ENCODE assay signal across 2 cellular contexts in genomic region chr3:133722935-133723334, GRCh38.
TF ChIP-seq lines count a peak whose summit lies in the region.

No MANE protein-coding gene starts in this region.

TF ChIP-seq in HepG2, 621 proteins besides CTCF, POLR2A, EP300 and RAD21:
- TF ChIP-seq ZNF136 (CRISPR knock-in tag; IDR thresholded peaks at IDR 0.05; ENCODE audit: low read depth) (peak; percentile 37; the same call in 1 of the 2 replicates), PATZ1 (CRISPR knock-in tag; IDR thresholded peaks at IDR 0.05) (no peak)

TF ChIP-seq in HEK293, 187 proteins besides CTCF, POLR2A, EP300 and RAD21:
- TF ChIP-seq GLIS1 (tag by site-specific recombination; IDR thresholded peaks at IDR 0.05) = no peak
- peak; percentile 97 for TF ChIP-seq ZNF791 (tag by site-specific recombination; IDR thresholded peaks at IDR 0.05)
- peak; percentile 86 for TF ChIP-seq TRIM28 (IDR thresholded peaks at IDR 0.05; ENCODE audit: borderline replicate concordance, low read length)
- no peak for TF ChIP-seq KLF9 (tag by site-specific recombination; IDR thresholded peaks at IDR 0.05; ENCODE audit: low read depth)
- TF ChIP-seq ZNF544 (tag by site-specific recombination; IDR thresholded peaks at IDR 0.05) = no peak
- no peak for TF ChIP-seq PRDM2 (tag by site-specific recombination; IDR thresholded peaks at IDR 0.05; ENCODE audit: borderline replicate concordance)
- no peak for TF ChIP-seq ZBTB17 (tag by site-specific recombination; IDR thresholded peaks at IDR 0.05)
- peak; percentile 84 for TF ChIP-seq SETDB1 (IDR thresholded peaks at IDR 0.05; ENCODE audit: insufficient read length, low read length)
- TF ChIP-seq, protein P1, sequence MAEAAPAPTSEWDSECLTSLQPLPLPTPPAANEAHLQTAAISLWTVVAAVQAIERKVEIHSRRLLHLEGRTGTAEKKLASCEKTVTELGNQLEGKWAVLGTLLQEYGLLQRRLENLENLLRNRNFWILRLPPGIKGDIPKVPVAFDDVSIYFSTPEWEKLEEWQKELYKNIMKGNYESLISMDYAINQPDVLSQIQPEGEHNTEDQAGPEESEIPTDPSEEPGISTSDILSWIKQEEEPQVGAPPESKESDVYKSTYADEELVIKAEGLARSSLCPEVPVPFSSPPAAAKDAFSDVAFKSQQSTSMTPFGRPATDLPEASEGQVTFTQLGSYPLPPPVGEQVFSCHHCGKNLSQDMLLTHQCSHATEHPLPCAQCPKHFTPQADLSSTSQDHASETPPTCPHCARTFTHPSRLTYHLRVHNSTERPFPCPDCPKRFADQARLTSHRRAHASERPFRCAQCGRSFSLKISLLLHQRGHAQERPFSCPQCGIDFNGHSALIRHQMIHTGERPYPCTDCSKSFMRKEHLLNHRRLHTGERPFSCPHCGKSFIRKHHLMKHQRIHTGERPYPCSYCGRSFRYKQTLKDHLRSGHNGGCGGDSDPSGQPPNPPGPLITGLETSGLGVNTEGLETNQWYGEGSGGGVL (tag by site-specific recombination; IDR thresholded peaks at IDR 0.05) = no peak
